In the genomic region with DNA sequence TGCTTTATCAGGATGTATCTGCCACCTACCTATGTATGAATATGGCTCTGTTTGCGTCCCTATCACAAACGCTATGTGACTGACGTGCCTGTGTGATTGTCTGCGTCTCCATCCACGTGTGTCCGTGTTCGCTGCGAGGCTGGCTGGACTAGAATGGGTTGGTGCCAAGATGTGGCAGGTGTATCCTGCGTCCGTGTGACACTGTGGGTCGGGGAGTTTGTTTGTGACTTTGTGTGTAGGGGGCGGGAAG, we compare ENCODE assay signal across 9 cellular contexts. TPM values are rescaled to one million over a fixed set of nuclear protein-coding genes. Genes with fewer than 3 reads are reported as not detected.
A peak's percentile ranks its signal among the peaks of the same experiment; 100 is the strongest.
DNase-seq lines count a peak whose midpoint lies in the region; ATAC-seq and TF ChIP-seq lines count a peak whose summit lies in the region.
"Had no signal": no experiment of that assay in that cellular context is flagged by ENCODE, and none has a peak within 500 bp of the region (broad histone marks: within the 10 kb centered on the region; RNA-seq: fewer than 3 reads in every experiment).

No MANE protein-coding gene starts in this region.

- H3F3A ChIP-seq in GM23248 (ENCODE audit: insufficient read depth), result peaks cover 43% of the 10 kb centered on the region

- no peak for DNase-seq in GM23248
- no peak for DNase-seq in SJSA1 (ENCODE audit: low read depth in 1 of 2, low spot score in 2 of 2)
- no peak for DNase-seq in fibroblast of pulmonary artery (ENCODE audit: low read depth)
- DNase-seq in KG1 (lab: John Stamatoyannopoulos, UW), result no peak
- no peak for DNase-seq in amniotic stem cell (lab: John Stamatoyannopoulos, UW)
- no peak for DNase-seq in NCI-H1092 treated with DMSO at 0.1 percent for 48 hours (lab: John Stamatoyannopoulos, UW)

- H3K27me3 ChIP-seq in GM23248 (replicated peaks; ENCODE audit: insufficient read depth) (no peaks in the 10 kb centered on the region), SJSA1 (replicated peaks) (no peaks in the 10 kb centered on the region), skeletal muscle satellite cell (ENCODE audit: control insufficient read depth, insufficient read depth, low read length) (no peaks in the 10 kb centered on the region)

- H3K4me1 ChIP-seq in GM23248 (ENCODE audit: insufficient read depth) (peaks cover 21% of the 10 kb centered on the region), SJSA1 (replicated peaks) (peaks cover 74% of the 10 kb centered on the region), skeletal muscle satellite cell (ENCODE audit: control insufficient read depth, insufficient read depth, low read length) (peaks cover 71% of the 10 kb centered on the region)

- no peaks in the 10 kb centered on the region for H3K9me3 ChIP-seq in GM23248 (ENCODE audit: low read depth)
- no peaks in the 10 kb centered on the region for H3K9me3 ChIP-seq in SJSA1 (replicated peaks)
- H3K9me3 ChIP-seq in skeletal muscle satellite cell (replicated peaks; ENCODE audit: low read length), result no peaks in the 10 kb centered on the region

- H3K4me3 ChIP-seq in GM23248, result peak overlapping the region; percentile 64
- H3K4me3 ChIP-seq in SJSA1, result peak overlapping the region; percentile 38
- H3K4me3 ChIP-seq in fibroblast of pulmonary artery (replicated peaks; ENCODE audit: low read depth, low read length), result peak overlapping the region; percentile 49
- peak overlapping the region; percentile 69 for H3K4me3 ChIP-seq in skeletal muscle satellite cell (ENCODE audit: low read length)

- H4K20me1 ChIP-seq in GM23248 (ENCODE audit: insufficient read depth), result no peaks in the 10 kb centered on the region

- H3K36me3 ChIP-seq in GM23248 (ENCODE audit: low read depth), result no peaks in the 10 kb centered on the region
- H3K36me3 ChIP-seq in SJSA1, result no peaks in the 10 kb centered on the region
- no peaks in the 10 kb centered on the region for H3K36me3 ChIP-seq in skeletal muscle satellite cell (ENCODE audit: insufficient read depth, low read length)

- H3K79me2 ChIP-seq in GM23248 (ENCODE audit: insufficient read depth), result no peaks in the 10 kb centered on the region

- H3K27ac ChIP-seq in GM23248 (peak overlapping the region; percentile 73), SJSA1 (peak overlapping the region; percentile 77)

- 4 to 5% methylated on average over 12 of the region's 12 CpGs for WGBS in GM23248 (ENCODE audit: low coverage in 1 of 2, low lambda C conversion rate in 2 of 2, missing lambda C conversion rate in 2 of 2), 2 experiments

- H2AFZ ChIP-seq in GM23248, result no peak overlapping the region

- H3K9ac ChIP-seq in GM23248, result peak overlapping the region; percentile 79
- peak overlapping the region; percentile 81 for H3K9ac ChIP-seq in skeletal muscle satellite cell (ENCODE audit: low read depth, low read length)

- H3K4me2 ChIP-seq in GM23248 (ENCODE audit: unreplicated experiment) (peak overlapping the region; percentile 45), skeletal muscle satellite cell (ENCODE audit: low read length) (peak overlapping the region; percentile 91)

- TF ChIP-seq CTCF in fibroblast of pulmonary artery (IDR thresholded peaks at IDR 0.05; ENCODE audit: low read length, missing control alignments), result no peak

- in situ Hi-C loops in GM23248 (cut with MboI), result no loop called here

- H3K9me2 ChIP-seq in GM23248 (ENCODE audit: insufficient read depth), result no peaks in the 10 kb centered on the region

- no peak for ATAC-seq in HG03097 (IDR thresholded peaks at IDR 0.05; ENCODE audit: low FRiP score, unreplicated experiment)

RNA-seq across cellular contexts. Expression of a gene that starts 6.7 kb away (rescaled TPM):
- 17.1 TPM in 2 replicates for total RNA-seq in GM23248 (2014; rRNA removed; shearing (Covaris generic))
- polyA plus RNA-seq in GM23248 (2016; fragmentation: Nextera tagmentation; extraction: Ambion mirVana), result 11.8 and 12.4 TPM in 2 replicates
- 12.4 and 27.5 TPM in 2 replicates for total RNA-seq in SJSA1 (2014; rRNA removed; shearing (Covaris generic))
- total RNA-seq in skeletal muscle satellite cell (2012; rRNA removed), result 9.1 and 12.2 TPM in 2 replicates

RNA-seq across cellular contexts. Expression of a gene that starts 9.2 kb away (rescaled TPM):
- 159 and 195 TPM in 2 replicates for total RNA-seq in GM23248 (2014; rRNA removed; shearing (Covaris generic))
- 95.1 and 96.2 TPM in 2 replicates for polyA plus RNA-seq in GM23248 (2016; fragmentation: Nextera tagmentation; extraction: Ambion mirVana)
- 112 and 115 TPM in 2 replicates for total RNA-seq in SJSA1 (2014; rRNA removed; shearing (Covaris generic))
- 103 and 132 TPM in 2 replicates for total RNA-seq in skeletal muscle satellite cell (2012; rRNA removed)

RNA-seq across cellular contexts. Expression of a gene that starts 19.5 kb away (rescaled TPM):
- total RNA-seq in GM23248 (2014; rRNA removed; shearing (Covaris generic)), result 230 TPM in 2 replicates
- polyA plus RNA-seq in GM23248 (2016; fragmentation: Nextera tagmentation; extraction: Ambion mirVana), result 252 TPM in 2 replicates
- total RNA-seq in SJSA1 (2014; rRNA removed; shearing (Covaris generic)), result 4.6 and 8.7 TPM in 2 replicates
- 112 and 139 TPM in 2 replicates for total RNA-seq in skeletal muscle satellite cell (2012; rRNA removed)

RNA-seq across cellular contexts. Expression of a gene that starts 19.8 kb away (rescaled TPM):
- not detected in 2 replicates for total RNA-seq in GM23248 (2014; rRNA removed; shearing (Covaris generic))
- 10.8 and 12.5 TPM in 2 replicates for polyA plus RNA-seq in GM23248 (2016; fragmentation: Nextera tagmentation; extraction: Ambion mirVana)
- total RNA-seq in SJSA1 (2014; rRNA removed; shearing (Covaris generic)), result not detected in 2 replicates
- total RNA-seq in skeletal muscle satellite cell (2012; rRNA removed), result not detected in 2 replicates
- total RNA-seq: NCI-H460 had no signal

RNA-seq across cellular contexts. Expression of a gene that starts 24.3 kb away (rescaled TPM):
- total RNA-seq in GM23248 (2014; rRNA removed; shearing (Covaris generic)), result 8.2 and 16.9 TPM in 2 replicates
- polyA plus RNA-seq in GM23248 (2016; fragmentation: Nextera tagmentation; extraction: Ambion mirVana), result 23.8 and 32.3 TPM in 2 replicates
- total RNA-seq in SJSA1 (2014; rRNA removed; shearing (Covaris generic)), result 68.8 and 78.9 TPM in 2 replicates
- 25.6 and 28.4 TPM in 2 replicates for total RNA-seq in skeletal muscle satellite cell (2012; rRNA removed)

Comparison
In these comparisons a context has a peak if more than half of its experiments do, and no peak if none do; other contexts are left out.
1. RNA of a gene that starts 19.5 kb away (total RNA-seq): 230 TPM in GM23248; 4.6 to 8.7 TPM in SJSA1; every median in the first group is over 10 times any median in the second.
2. Peak in every context shown above with its lines, with median percentiles within 50 percentile points of each other: H3K4me3 ChIP-seq.